ENCODE assay signal across 9 cellular contexts in genomic region chr12:128644664-128645296, GRCh38.
DNase-seq lines count a peak whose midpoint lies in the region; ATAC-seq and TF ChIP-seq lines count a peak whose summit lies in the region.
"Had no signal": no experiment of that assay in that cellular context is flagged by ENCODE, and none has a peak within 500 bp of the region (broad histone marks: within the 10 kb centered on the region; RNA-seq: fewer than 3 reads in every experiment).

No MANE protein-coding gene starts in this region.

- H3K36me3 Mint-ChIP-seq in activated B cell treated with CpG ODN at 0.5 μM for 24 hours (ENCODE audit: low read depth), result no peaks in the 10 kb centered on the region

- DNase-seq in NCI-H2029 treated with DMSO at 0.1 percent for 48 hours (lab: John Stamatoyannopoulos, UW) (peak; percentile 44), NCI-H2029 (lab: John Stamatoyannopoulos, UW) (no peak), activated B cell treated with CpG ODN at 0.5 μM for 24 hours (peak; percentile 30), iPS DF 19.7 (ENCODE audit: low read depth, low spot score) (peak; percentile 33), transverse colon (peak; percentile 83)

- POLR2A ChIA-PET in activated B cell treated with CpG ODN at 0.5 μM for 24 hours (lab: Charles Lee), result no interaction called here

- H3K27ac ChIP-seq in transverse colon, result no peak overlapping the region
- H3K27ac ChIP-seq: SK-N-MC had no signal

- in situ Hi-C loops in transverse colon (cut with MboI; ENCODE audit: low pct_ligation_motif_present in 1 of 4, low pct_unique_long_range_greater_than_20kb in 1 of 4, low sequenced_read_pairs in 3 of 4), result no loop called here

- H3K4me1 Mint-ChIP-seq in activated B cell treated with CpG ODN at 0.5 μM for 24 hours, result no peaks in the 10 kb centered on the region

- intact Hi-C loops in activated B cell treated with CpG ODN at 0.5 μM for 24 hours (cut with micrococcal nuclease), result loop anchor here (1.0 to 5.0 kb wide), 2 partner anchors 153 to 1387 kb away; no protein-coding TSS in a partner anchor
- intact Hi-C loops in transverse colon (cut with DNase I; ENCODE audit: low total_unique reads), result no loop called here

- 51% methylated on average over 15 of the region's 15 CpGs; no CpG with 5 or more reads in 1 of the 2 donors for WGBS in transverse colon (ENCODE audit: low coverage in 1 of 2), 2 donors

- no peaks in the 10 kb centered on the region for H3K27me3 ChIP-seq in transverse colon

- H3K27me3 Mint-ChIP-seq in activated B cell treated with CpG ODN at 0.5 μM for 24 hours, result no peaks in the 10 kb centered on the region

- H3K4me1 ChIP-seq in transverse colon, result peaks cover 0 to 4% (median 0%) of the 10 kb centered on the region in 4 donors

- no peak for TF ChIP-seq POLR2A in transverse colon (IDR thresholded peaks at IDR 0.05)

- no peak for TF ChIP-seq EP300 in transverse colon (IDR thresholded peaks at IDR 0.05; ENCODE audit: low read depth)

- ATAC-seq in HG03469 (IDR thresholded peaks at IDR 0.05; ENCODE audit: unreplicated experiment), result peak; percentile 42
- no peak for ATAC-seq in activated B cell treated with CpG ODN at 0.5 μM for 24 hours (ENCODE audit: low read depth)
- ATAC-seq in HG03196 (IDR thresholded peaks at IDR 0.05; ENCODE audit: unreplicated experiment), result no peak
- no peak for ATAC-seq in GM19455 (IDR thresholded peaks at IDR 0.05; ENCODE audit: unreplicated experiment)

- no peak overlapping the region for H3K27ac Mint-ChIP-seq in activated B cell treated with CpG ODN at 0.5 μM for 24 hours

- H3K4me3 Mint-ChIP-seq in activated B cell treated with CpG ODN at 0.5 μM for 24 hours, result no peak overlapping the region

- TF ChIP-seq CTCF in activated B cell treated with CpG ODN at 0.5 μM for 24 hours (IDR thresholded peaks at IDR 0.05) (peak; percentile 64), transverse colon (IDR thresholded peaks at IDR 0.05) (peak; percentile 54 to 80 (median 70))

- CTCF ChIA-PET in activated B cell treated with CpG ODN at 0.5 μM for 24 hours (lab: Charles Lee), result interaction anchor here (0.5 to 3.2 kb wide), 5 partner anchors 9 to 1387 kb away, joined by 3 to 12 read pairs (median 7); no protein-coding TSS in a partner anchor

- H3K4me3 ChIP-seq in transverse colon, result no peak overlapping the region
- H3K4me3 ChIP-seq: SK-N-MC had no signal

- H3K9me3 ChIP-seq in transverse colon, result no peaks in the 10 kb centered on the region

- H3K9me3 Mint-ChIP-seq in activated B cell treated with CpG ODN at 0.5 μM for 24 hours, result no peaks in the 10 kb centered on the region

- no peaks in the 10 kb centered on the region for H3K36me3 ChIP-seq in transverse colon
